Comparison of ENCODE assay signal across 10 cellular contexts in genomic region chr6:66854014-66854413, GRCh38.
"Had no signal": no experiment of that assay in that cellular context is flagged by ENCODE, and none has a peak within 500 bp of the region (broad histone marks: within the 10 kb centered on the region; RNA-seq: fewer than 3 reads in every experiment).

No MANE protein-coding gene starts in this region.

- H3K9ac ChIP-seq: GM23248 had no signal

- H3K4me2 ChIP-seq: GM23338 had no signal

- H3K9me3 ChIP-seq: HAP-1 had no signal

- FAIRE-seq: H54 had no signal

- H3K36me3 ChIP-seq: HAP-1 had no signal

- DNase-seq: GM23248, GOT3, H7, H9, HCEC 1CT, HFFc6 had no signal

- H2AFZ ChIP-seq: GM23248, GM23338 had no signal

- H3K4me3 ChIP-seq: GM23248, GM23338, HAP-1 had no signal

- ATAC-seq: GM23338, HCT116 had no signal

- H3K27ac ChIP-seq: GM23248 had no signal
